9 cellular contexts compared by ENCODE assay signal in genomic region chr19:15296353-15296752, GRCh38. TPM values are rescaled to one million over a fixed set of nuclear protein-coding genes. Genes with fewer than 3 reads are reported as not detected.
DNase-seq lines count a peak whose midpoint lies in the region; ATAC-seq and TF ChIP-seq lines count a peak whose summit lies in the region.
"Had no signal": no experiment of that assay in that cellular context is flagged by ENCODE, and none has a peak within 500 bp of the region (broad histone marks: within the 10 kb centered on the region; RNA-seq: fewer than 3 reads in every experiment).

No MANE protein-coding gene starts in this region.

- no peaks in the 10 kb centered on the region for H3K9me3 Mint-ChIP-seq in HFFc6

- H3K9me3 ChIP-seq in ascending aorta, result no peaks in the 10 kb centered on the region
- no peaks in the 10 kb centered on the region for H3K9me3 ChIP-seq in gastrocnemius medialis

- TF ChIP-seq CTCF in HFFc6 (IDR thresholded peaks at IDR 0.05) (no peak), ascending aorta (IDR thresholded peaks at IDR 0.05) (no peak), gastrocnemius medialis (IDR thresholded peaks at IDR 0.05 in 4 of 5, conservative IDR thresholded peaks at IDR 0.05 in 1 of 5) (no peak), foreskin keratinocyte (conservative IDR thresholded peaks at IDR 0.05) (no peak)

- no peak for TF ChIP-seq POLR2A in gastrocnemius medialis (IDR thresholded peaks at IDR 0.05)

- H3K4me1 ChIP-seq in ascending aorta (peaks cover 21 to 87% of the 10 kb centered on the region in 2 donors), gastrocnemius medialis (peaks cover 96 to 97% of the 10 kb centered on the region in 2 donors), foreskin keratinocyte (peaks cover 57% of the 10 kb centered on the region)

- peak overlapping the region; percentile 98 for H3K27ac Mint-ChIP-seq in HFFc6

- H3K36me3 ChIP-seq in ascending aorta (no peaks in the 10 kb centered on the region), gastrocnemius medialis (no peaks in the 10 kb centered on the region)

- intact Hi-C loops in ascending aorta (cut with DNase I), result no loop called here
- intact Hi-C loops in gastrocnemius medialis (cut with DNase I; ENCODE audit: low total_unique reads), result no loop called here

- H3K27ac ChIP-seq in ascending aorta (peak overlapping the region; percentile 42 to 54), gastrocnemius medialis (peak overlapping the region; percentile 53 to 76 (median 63)), foreskin keratinocyte (no peak overlapping the region)

- peak overlapping the region; percentile 76 for H3K4me3 Mint-ChIP-seq in HFFc6

- H3K4me3 ChIP-seq in ascending aorta, result no peak overlapping the region
- H3K4me3 ChIP-seq in gastrocnemius medialis, result no peak overlapping the region

- DNase-seq in HFFc6 (no peak), ascending aorta (ENCODE audit: low spot score in 2 of 2) (no peak), islet precursor cell (peak; percentile 85), gastrocnemius medialis (no peak), NCI-H2107 (lab: John Stamatoyannopoulos, UW) (no peak), foreskin keratinocyte (no peak)
- DNase-seq in activated CD4-positive, CD25-positive, alpha-beta regulatory T cell (lab: John Stamatoyannopoulos, UW), result no peak
- DNase-seq: stimulated activated naive CD4-positive, alpha-beta T cell treated with Interleukin-2 at 50 U/mL for 16 hours had no signal

- peaks cover 11% of the 10 kb centered on the region; the same call in 1 of the 2 replicates for H3K36me3 Mint-ChIP-seq in HFFc6 (ENCODE audit: low read depth)

- H3K4me1 Mint-ChIP-seq in HFFc6 (ENCODE audit: low read depth), result peaks cover 94% of the 10 kb centered on the region

- ATAC-seq in gastrocnemius medialis (no peak), foreskin keratinocyte (no peak)
- ATAC-seq in activated CD4-positive, CD25-positive, alpha-beta regulatory T cell treated with anti-CD3 and anti-CD28 coated beads, Interleukin-2, amount 50 U/mL, for 24 hours, result no peak

- H3K27me3 ChIP-seq in ascending aorta (no peaks in the 10 kb centered on the region), gastrocnemius medialis (no peaks in the 10 kb centered on the region), foreskin keratinocyte (no peaks in the 10 kb centered on the region)

- in situ Hi-C loops in gastrocnemius medialis (cut with MboI; ENCODE audit: low sequenced_read_pairs in 4 of 4), result no loop called here

- peaks cover 2% of the 10 kb centered on the region; the same call in 1 of the 2 replicates for H3K27me3 Mint-ChIP-seq in HFFc6 (ENCODE audit: insufficient read depth)

RNA-seq across cellular contexts. Expression of gene BRD4, which starts 36.0 kb away (rescaled TPM):
- total RNA-seq in HFFc6 (2021; fragmentation: NEBNext Ultra II Directional; extraction: Animal tissue kit (Norgen Biotek cat#: 25700)), result 10 to 100 TPM; 74.9 to 85.2 (median 81.5) TPM
- total RNA-seq in ascending aorta, result 55.3 TPM
- total RNA-seq in gastrocnemius medialis, result 10 to 100 TPM; 64.8 to 83.2 (median 73.9) TPM
- 27.3 and 27.8 TPM in 2 replicates for total RNA-seq in foreskin keratinocyte
- 11.5 and 13.5 TPM in 2 replicates for polyA plus RNA-seq in foreskin keratinocyte
